23 cellular contexts compared by ENCODE assay signal in genomic region chr19:48914181-48914580, GRCh38. TPM values are rescaled to one million over a fixed set of nuclear protein-coding genes. Genes with fewer than 3 reads are reported as not detected.
DNase-seq lines count a peak whose midpoint lies in the region; ATAC-seq and TF ChIP-seq lines count a peak whose summit lies in the region.
"Had no signal": no experiment of that assay in that cellular context is flagged by ENCODE, and none has a peak within 500 bp of the region (broad histone marks: within the 10 kb centered on the region; RNA-seq: fewer than 3 reads in every experiment).

No MANE protein-coding gene starts in this region.

- H3K4me1 ChIP-seq in mesodermal cell (ENCODE audit: control insufficient read depth, insufficient read depth, low read length, poor library complexity, severe bottlenecking) (no peaks in the 10 kb centered on the region), PC-9 (replicated peaks; ENCODE audit: insufficient read depth) (no peaks in the 10 kb centered on the region)
- H3K4me1 ChIP-seq: BE2C had no signal

- H3K27me3 ChIP-seq in PC-9 (ENCODE audit: insufficient read depth, low read depth) = no peaks in the 10 kb centered on the region
- H3K27me3 ChIP-seq: BE2C had no signal

- H3K36me3 ChIP-seq in mesodermal cell (ENCODE audit: control insufficient read depth, insufficient read depth, low read length) (peaks cover 84% of the 10 kb centered on the region), PC-9 (ENCODE audit: low read depth) (peaks cover 18% of the 10 kb centered on the region; the same call in 1 of the 2 replicates)

- intact Hi-C loops in PC-9 (cut with micrococcal nuclease; ENCODE audit: unreplicated experiment) = no loop called here

- no peaks in the 10 kb centered on the region for H3K9me3 ChIP-seq in mesodermal cell (ENCODE audit: control insufficient read depth, low read length)
- H3K9me3 ChIP-seq in PC-9 (ENCODE audit: insufficient read depth, low read depth) = no peaks in the 10 kb centered on the region
- H3K9me3 ChIP-seq: BE2C, SK-N-SH had no signal

- WGBS in mesodermal cell (ENCODE audit: insufficient coverage in 2 of 2), 2 experiments = 86 to 100% methylated on average over 7 to 8 of the region's 8 CpGs

- POLR2A ChIA-PET in activated naive CD8-positive, alpha-beta T cell treated with anti-CD3 and anti-CD28 coated beads, Interleukin-2, amount 10 ng/mL, durations not matched to agents 7 days and 5 days (lab: Charles Lee) = interaction anchor here (0.7 to 1.2 kb wide), 2 partner anchors 12 to 57 kb away, joined by 4 read pairs; no protein-coding TSS in a partner anchor
- POLR2A ChIA-PET in PC-9 (lab: Charles Lee; ENCODE audit: unreplicated experiment) = no interaction called here

- no peak for ATAC-seq in activated naive CD8-positive, alpha-beta T cell treated with anti-CD3 and anti-CD28 coated beads, Interleukin-2, amount 10 ng/mL, durations not matched to agents 7 days and 5 days (ENCODE audit: low read depth)

- peak overlapping the region; percentile 24 for H3K27ac ChIP-seq in mesodermal cell (ENCODE audit: low read depth, low read length, severe bottlenecking)
- H3K27ac ChIP-seq in PC-9 = no peak overlapping the region
- H3K27ac ChIP-seq: HL-60 had no signal

- no peaks in the 10 kb centered on the region for H4K20me1 ChIP-seq in PC-9 (ENCODE audit: insufficient read depth)

- H3K36me3 Mint-ChIP-seq in activated naive CD8-positive, alpha-beta T cell treated with anti-CD3 and anti-CD28 coated beads, Interleukin-2, amount 10 ng/mL, durations not matched to agents 7 days and 5 days = peaks cover 34% of the 10 kb centered on the region
- H3K36me3 Mint-ChIP-seq in activated naive CD8-positive, alpha-beta T cell treated with anti-CD3 and anti-CD28 coated beads for 36 hours = peaks cover 41% of the 10 kb centered on the region

- H3K27ac Mint-ChIP-seq in activated naive CD8-positive, alpha-beta T cell treated with anti-CD3 and anti-CD28 coated beads, Interleukin-2, amount 10 ng/mL, durations not matched to agents 7 days and 5 days = peak overlapping the region; percentile 16
- no peak overlapping the region for H3K27ac Mint-ChIP-seq in activated naive CD8-positive, alpha-beta T cell treated with anti-CD3 and anti-CD28 coated beads for 36 hours

- H3K9me2 ChIP-seq in PC-9 (ENCODE audit: insufficient read depth) = no peaks in the 10 kb centered on the region
- H3K9me2 ChIP-seq: SK-N-SH had no signal

- no peak overlapping the region for H2AFZ ChIP-seq in PC-9

- H3K9me3 Mint-ChIP-seq in activated naive CD8-positive, alpha-beta T cell treated with anti-CD3 and anti-CD28 coated beads, Interleukin-2, amount 10 ng/mL, durations not matched to agents 7 days and 5 days = no peaks in the 10 kb centered on the region
- no peaks in the 10 kb centered on the region for H3K9me3 Mint-ChIP-seq in activated naive CD8-positive, alpha-beta T cell treated with anti-CD3 and anti-CD28 coated beads for 36 hours

- H3K4me3 ChIP-seq in mesodermal cell (ENCODE audit: extremely low read depth, insufficient read depth, low read length, poor library complexity, severe bottlenecking) (no peak overlapping the region), PC-9 (no peak overlapping the region)

- H3K4me2 ChIP-seq in PC-9 = no peak overlapping the region
- H3K4me2 ChIP-seq: SK-N-SH had no signal

- DNase-seq in activated naive CD8-positive, alpha-beta T cell treated with anti-CD3 and anti-CD28 coated beads, Interleukin-2, amount 10 ng/mL, durations not matched to agents 7 days and 5 days = no peak
- DNase-seq in activated naive CD8-positive, alpha-beta T cell treated with anti-CD3 and anti-CD28 coated beads for 36 hours = no peak
- DNase-seq in GM19240 (ENCODE audit: insufficient read length, low spot score) = no peak
- no peak for DNase-seq in PC-9
- DNase-seq: BE2C; GOT3; HCEC 1CT; KBM-7; MM.1S; NCI-H1048; NCI-H1417 treated with DMSO at 0.1 percent for 48 hours; NCI-H1930; NCI-H345; NCI-H524; NCI-H774; NK-92 treated with Interleukin-12 subunit alpha and Interleukin-12 subunit beta, amount 100 ng/mL, for 24 hours; SIG-M5; SK-N-SH had no signal

- H3F3A ChIP-seq in PC-9 (ENCODE audit: insufficient read depth, low read depth) = no peaks in the 10 kb centered on the region; the same call in 1 of the 2 replicates

- no peaks in the 10 kb centered on the region for H3K79me2 ChIP-seq in PC-9 (ENCODE audit: low read depth)

- no peak for TF ChIP-seq CTCF in PC-9 (conservative IDR thresholded peaks at IDR 0.05)

- no TSS peak for BruUV-seq in PC-9 (replicated peaks; lab: Mats Ljungman, UMichigan)

- H3K27me3 Mint-ChIP-seq in activated naive CD8-positive, alpha-beta T cell treated with anti-CD3 and anti-CD28 coated beads, Interleukin-2, amount 10 ng/mL, durations not matched to agents 7 days and 5 days = no peaks in the 10 kb centered on the region
- H3K27me3 Mint-ChIP-seq in activated naive CD8-positive, alpha-beta T cell treated with anti-CD3 and anti-CD28 coated beads for 36 hours = no peaks in the 10 kb centered on the region

- no peak overlapping the region for H3K4me3 Mint-ChIP-seq in activated naive CD8-positive, alpha-beta T cell treated with anti-CD3 and anti-CD28 coated beads, Interleukin-2, amount 10 ng/mL, durations not matched to agents 7 days and 5 days
- H3K4me3 Mint-ChIP-seq in activated naive CD8-positive, alpha-beta T cell treated with anti-CD3 and anti-CD28 coated beads for 36 hours = no peak overlapping the region

- H3K4me1 Mint-ChIP-seq in activated naive CD8-positive, alpha-beta T cell treated with anti-CD3 and anti-CD28 coated beads, Interleukin-2, amount 10 ng/mL, durations not matched to agents 7 days and 5 days = no peaks in the 10 kb centered on the region
- no peaks in the 10 kb centered on the region for H3K4me1 Mint-ChIP-seq in activated naive CD8-positive, alpha-beta T cell treated with anti-CD3 and anti-CD28 coated beads for 36 hours

- CTCF ChIA-PET in PC-9 (lab: Charles Lee) = no interaction called here

RNA-seq across cellular contexts. Expression of gene NUCB1, which starts 14.1 kb away (rescaled TPM):
- 100 to 1,000 TPM; 203 to 214 TPM for total RNA-seq in activated naive CD8-positive, alpha-beta T cell treated with anti-CD3 and anti-CD28 coated beads, Interleukin-2, amount 10 ng/mL, durations not matched to agents 7 days and 5 days
- total RNA-seq in activated naive CD8-positive, alpha-beta T cell treated with anti-CD3 and anti-CD28 coated beads for 36 hours = 10 to 100 TPM; 90.6 to 91.7 TPM
- polyA plus RNA-seq in mesodermal cell (2013, experiment 1 of 2) = 242 TPM
- 241 TPM for polyA plus RNA-seq in mesodermal cell (2013, experiment 2 of 2)
- total RNA-seq in PC-9 (2021) = 185 and 216 TPM in 2 replicates

RNA-seq across cellular contexts. Expression of gene TULP2, which starts 15.6 kb away (rescaled TPM):
- under 1 TPM in 1 of 2 experiments, not detected in 1; 0.17 TPM for total RNA-seq in activated naive CD8-positive, alpha-beta T cell treated with anti-CD3 and anti-CD28 coated beads, Interleukin-2, amount 10 ng/mL, durations not matched to agents 7 days and 5 days
- total RNA-seq in activated naive CD8-positive, alpha-beta T cell treated with anti-CD3 and anti-CD28 coated beads for 36 hours = under 1 TPM; 0.12 to 0.16 TPM
- not detected for polyA plus RNA-seq in mesodermal cell (2013, experiment 1 of 2)
- polyA plus RNA-seq in mesodermal cell (2013, experiment 2 of 2) = not detected
- not detected in 2 replicates for total RNA-seq in PC-9 (2021)
- total RNA-seq: A673, HepG2, HT-29 had no signal

RNA-seq across cellular contexts. Expression of gene DHDH, which starts 19.3 kb away (rescaled TPM):
- 1 to 10 TPM; 1.7 to 2.6 TPM for total RNA-seq in activated naive CD8-positive, alpha-beta T cell treated with anti-CD3 and anti-CD28 coated beads, Interleukin-2, amount 10 ng/mL, durations not matched to agents 7 days and 5 days
- total RNA-seq in activated naive CD8-positive, alpha-beta T cell treated with anti-CD3 and anti-CD28 coated beads for 36 hours = 1 to 10 TPM in 1 of 2 experiments, under 1 TPM in 1; 0.74 to 1.1 TPM
- polyA plus RNA-seq in mesodermal cell (2013, experiment 1 of 2) = 1.3 TPM
- 1.0 TPM for polyA plus RNA-seq in mesodermal cell (2013, experiment 2 of 2)
- 2.0 and 2.4 TPM in 2 replicates for total RNA-seq in PC-9 (2021)
- total RNA-seq: A673 had no signal

RNA-seq across cellular contexts. Expression of gene BAX, which starts 40.5 kb away (rescaled TPM):
- total RNA-seq in activated naive CD8-positive, alpha-beta T cell treated with anti-CD3 and anti-CD28 coated beads, Interleukin-2, amount 10 ng/mL, durations not matched to agents 7 days and 5 days = 100 to 1,000 TPM; 285 to 296 TPM
- 100 to 1,000 TPM; 191 TPM for total RNA-seq in activated naive CD8-positive, alpha-beta T cell treated with anti-CD3 and anti-CD28 coated beads for 36 hours
- 271 TPM for polyA plus RNA-seq in mesodermal cell (2013, experiment 1 of 2)
- polyA plus RNA-seq in mesodermal cell (2013, experiment 2 of 2) = 190 TPM
- total RNA-seq in PC-9 (2021) = 140 and 198 TPM in 2 replicates

RNA-seq across cellular contexts. Expression of gene PPP1R15A, which starts 42.0 kb away (rescaled TPM):
- 10 to 100 TPM; 82.8 to 83.9 TPM for total RNA-seq in activated naive CD8-positive, alpha-beta T cell treated with anti-CD3 and anti-CD28 coated beads, Interleukin-2, amount 10 ng/mL, durations not matched to agents 7 days and 5 days
- 10 to 100 TPM; 60.8 to 65.4 TPM for total RNA-seq in activated naive CD8-positive, alpha-beta T cell treated with anti-CD3 and anti-CD28 coated beads for 36 hours
- polyA plus RNA-seq in mesodermal cell (2013, experiment 1 of 2) = 41.8 TPM
- polyA plus RNA-seq in mesodermal cell (2013, experiment 2 of 2) = 37.0 TPM
- 49.5 and 53.6 TPM in 2 replicates for total RNA-seq in PC-9 (2021)
